8 cellular contexts compared by ENCODE assay signal in genomic region chr20:35283441-35284266, GRCh38. TPM values are rescaled to one million over a fixed set of nuclear protein-coding genes. Genes with fewer than 3 reads are reported as not detected.
DNase-seq lines count a peak whose midpoint lies in the region; ATAC-seq and TF ChIP-seq lines count a peak whose summit lies in the region.

No MANE protein-coding gene starts in this region.

- no peak for TF ChIP-seq EP300 in esophagus muscularis mucosa (IDR thresholded peaks at IDR 0.05)

- peak overlapping the region; percentile 95 for H3K9ac ChIP-seq in trophoblast cell (ENCODE audit: low read length)

- no peak overlapping the region for H3K23ac ChIP-seq in trophoblast cell (ENCODE audit: low read length)

- peak overlapping the region; percentile 94 for H4K8ac ChIP-seq in trophoblast cell (ENCODE audit: low read depth, low read length)

- TF ChIP-seq POLR2A in esophagus muscularis mucosa (IDR thresholded peaks at IDR 0.05; ENCODE audit: low read depth), result no peak

- H4K91ac ChIP-seq in trophoblast cell (ENCODE audit: low read depth, low read length), result peak overlapping the region; percentile 85

- H3K36me3 ChIP-seq in SJSA1 (peaks cover 46% of the 10 kb centered on the region), esophagus muscularis mucosa (peaks cover 9 to 38% (median 30%) of the 10 kb centered on the region in 4 donors), trophoblast cell (ENCODE audit: control insufficient read depth in 1 of 2, insufficient read depth in 2 of 2, low read length in 2 of 2) (peaks cover 25 to 28% of the 10 kb centered on the region in 2 experiments)

- no peak for TF ChIP-seq CTCF in esophagus muscularis mucosa (IDR thresholded peaks at IDR 0.05)

- H3K4me2 ChIP-seq in trophoblast cell (ENCODE audit: low read length), result peak overlapping the region; percentile 86

- peak overlapping the region; percentile 98 for H2AK5ac ChIP-seq in trophoblast cell (ENCODE audit: low read length)

- H3K4me1 ChIP-seq in SJSA1 (replicated peaks) (peaks cover 9% of the 10 kb centered on the region), esophagus muscularis mucosa (peaks cover 17 to 32% (median 30%) of the 10 kb centered on the region in 4 donors), trophoblast cell (ENCODE audit: control insufficient read depth in 1 of 2, insufficient read depth in 2 of 2, low read length in 2 of 2) (peaks cover 7 to 8% of the 10 kb centered on the region in 2 experiments)

- peak overlapping the region; percentile 88 for H2AFZ ChIP-seq in trophoblast cell (ENCODE audit: insufficient read depth, low read length, poor library complexity)

- H3K4me3 ChIP-seq in SJSA1 (peak overlapping the region; percentile 82), esophagus muscularis mucosa (peak overlapping the region; percentile 76 to 82 (median 79)), trophoblast cell (ENCODE audit: low read depth, low read length) (peak overlapping the region; percentile 97)

- H3K18ac ChIP-seq in trophoblast cell (ENCODE audit: low read length), result peak overlapping the region; percentile 88

- H2BK5ac ChIP-seq in trophoblast cell (ENCODE audit: low read depth, low read length, poor library complexity), result peak overlapping the region; percentile 77

- H3K27ac ChIP-seq in SJSA1, result peak overlapping the region; percentile 62
- H3K27ac ChIP-seq in esophagus muscularis mucosa (replicated peaks in 1 of 4), result peak overlapping the region; percentile 76 to 86 (median 84)
- H3K27ac ChIP-seq in trophoblast cell (ENCODE audit: low read depth, low read length), result peak overlapping the region; percentile 83

- H3K9me3 ChIP-seq in SJSA1 (replicated peaks) (no peaks in the 10 kb centered on the region), esophagus muscularis mucosa (no peaks in the 10 kb centered on the region), trophoblast cell (ENCODE audit: insufficient read depth, low read depth, low read length) (peaks cover 5% of the 10 kb centered on the region)

- ATAC-seq in GM21515 (IDR thresholded peaks at IDR 0.05; ENCODE audit: unreplicated experiment), result no peak

- peak overlapping the region; percentile 64 for H2BK120ac ChIP-seq in trophoblast cell (ENCODE audit: insufficient read depth, low read length, poor library complexity)

- peak; percentile 18 for DNase-seq in stimulated activated CD4-positive, alpha-beta T cell treated with anti-CD3 and anti-CD28 coated beads, Interleukin-2, amount 100 ng/mL, for 4 hours (ENCODE audit: low read depth)
- DNase-seq in stimulated activated CD4-positive, alpha-beta T cell treated with anti-CD3 and anti-CD28 coated beads, Interleukin-15, amount 100 ng/mL, for 24 hours, result no peak
- DNase-seq in SJSA1 (ENCODE audit: low read depth in 1 of 2, low spot score in 2 of 2) (no peak), esophagus muscularis mucosa (ENCODE audit: extremely low spot score) (no peak), trophoblast cell (peak in 1 of 2 donors; percentile 47), AG08396 (ENCODE audit: low spot score) (no peak), NCI-H510A treated with DMSO at 0.1 percent for 48 hours (lab: John Stamatoyannopoulos, UW) (no peak)

- H3K27me3 ChIP-seq in SJSA1 (replicated peaks) (no peaks in the 10 kb centered on the region), esophagus muscularis mucosa (no peaks in the 10 kb centered on the region), trophoblast cell (ENCODE audit: insufficient read depth, low read length) (no peaks in the 10 kb centered on the region)

- peak overlapping the region; percentile 93 for H3K4ac ChIP-seq in trophoblast cell (ENCODE audit: low read depth, low read length)

- H3K79me1 ChIP-seq in trophoblast cell (ENCODE audit: low read length), result peaks cover 10% of the 10 kb centered on the region

- H2BK12ac ChIP-seq in trophoblast cell (ENCODE audit: low read length), result peak overlapping the region; percentile 34

- peak overlapping the region; percentile 94 for H3K14ac ChIP-seq in trophoblast cell (ENCODE audit: low read length)

- H4K12ac ChIP-seq in trophoblast cell (ENCODE audit: low read depth, low read length), result peak overlapping the region; percentile 87

- H3K79me2 ChIP-seq in trophoblast cell (ENCODE audit: control insufficient read depth, insufficient read depth, low read length, poor library complexity), result peaks cover 13% of the 10 kb centered on the region

- 33% methylated on average over 15 of the region's 24 CpGs for WGBS in esophagus muscularis mucosa
- no CpG with 5 or more reads among the region's 24 CpGs for WGBS in trophoblast cell (ENCODE audit: extremely low coverage, insufficient coverage, insufficient read length)

- intact Hi-C loops in esophagus muscularis mucosa (cut with DNase I), result no loop called here

RNA-seq across cellular contexts. Expression of gene EIF6, which starts 0.9 kb away (rescaled TPM):
- 118 and 155 TPM in 2 replicates for total RNA-seq in SJSA1 (2014; rRNA removed; shearing (Covaris generic))
- total RNA-seq in esophagus muscularis mucosa, result 100 to 1,000 TPM in 1 of 4 donors, 10 to 100 TPM in 3; 47.8 to 106 (median 85.0) TPM
- 91.0 and 92.3 TPM in 2 replicates for polyA plus RNA-seq in trophoblast cell (2013)

RNA-seq across cellular contexts. Expression of gene MMP24OS, which starts 5.7 kb away (rescaled TPM):
- total RNA-seq in SJSA1 (2014; rRNA removed; shearing (Covaris generic)), result 18.5 and 19.1 TPM in 2 replicates
- total RNA-seq in esophagus muscularis mucosa, result 10 to 100 TPM; 27.7 to 37.8 (median 32.0) TPM
- 76.2 and 79.4 TPM in 2 replicates for polyA plus RNA-seq in trophoblast cell (2013)

RNA-seq across cellular contexts. Expression of gene FAM83C, which starts 8.6 kb away (rescaled TPM):
- total RNA-seq in SJSA1 (2014; rRNA removed; shearing (Covaris generic)), result not detected in 2 replicates
- not detected for total RNA-seq in esophagus muscularis mucosa
- 0.01 TPM in 2 replicates for polyA plus RNA-seq in trophoblast cell (2013)

RNA-seq across cellular contexts. Expression of gene MMP24, which starts 57.2 kb away (rescaled TPM):
- 0.50 and 0.71 TPM in 2 replicates for total RNA-seq in SJSA1 (2014; rRNA removed; shearing (Covaris generic))
- total RNA-seq in esophagus muscularis mucosa, result 1 to 10 TPM in 3 of 4 donors, under 1 TPM in 1; 0.83 to 4.0 (median 2.0) TPM
- 1.1 and 1.2 TPM in 2 replicates for polyA plus RNA-seq in trophoblast cell (2013)
